ENCODE assay signal across 25 cellular contexts in genomic region chr6:148629910-148630470, GRCh38.
DNase-seq lines count a peak whose midpoint lies in the region; ATAC-seq and TF ChIP-seq lines count a peak whose summit lies in the region.
"Had no signal": no experiment of that assay in that cellular context is flagged by ENCODE, and none has a peak within 500 bp of the region (broad histone marks: within the 10 kb centered on the region; RNA-seq: fewer than 3 reads in every experiment).

No MANE protein-coding gene starts in this region.

- H3K27me3 ChIP-seq in GM23338 (ENCODE audit: insufficient read depth) (no peaks in the 10 kb centered on the region), mesenchymal stem cell (ENCODE audit: control insufficient read depth in 1 of 2, insufficient read depth in 1 of 2, low read length in 2 of 2) (no peaks in the 10 kb centered on the region), right lobe of liver (no peaks in the 10 kb centered on the region)
- H3K27me3 ChIP-seq: Peyer's patch, spleen, upper lobe of left lung had no signal

- no peak for TF ChIP-seq POLR2A in right lobe of liver (IDR thresholded peaks at IDR 0.05)

- no peak overlapping the region for H2BK5ac ChIP-seq in mesenchymal stem cell (ENCODE audit: low read depth, low read length, poor library complexity, severe bottlenecking)

- H3K79me1 ChIP-seq in mesenchymal stem cell (replicated peaks; ENCODE audit: low read length, poor library complexity, severe bottlenecking), result no peaks in the 10 kb centered on the region

- no peak for TF ChIP-seq CTCF in GM23338 (conservative IDR thresholded peaks at IDR 0.05; ENCODE audit: low read depth in 2 of 2)
- TF ChIP-seq CTCF in right lobe of liver (IDR thresholded peaks at IDR 0.05), result no peak

- 93% methylated on average over 2 of the region's 2 CpGs for WGBS in mesenchymal stem cell
- 38% methylated on average over 2 of the region's 2 CpGs for WGBS in right lobe of liver (ENCODE audit: insufficient coverage, low coverage, low lambda C conversion rate, missing lambda C conversion rate)

- no peaks in the 10 kb centered on the region for H4K20me1 ChIP-seq in GM23338 (replicated peaks; ENCODE audit: insufficient read depth)

- no peak overlapping the region for H2AK5ac ChIP-seq in mesenchymal stem cell (ENCODE audit: low read length, severe bottlenecking)

- intact Hi-C loops in right lobe of liver (cut with DNase I), result no loop called here

- no peak overlapping the region for H3K27ac ChIP-seq in GM23338 (ENCODE audit: low read depth)
- no peak overlapping the region for H3K27ac ChIP-seq in mesenchymal stem cell (ENCODE audit: low read length, poor library complexity, severe bottlenecking)
- no peak overlapping the region for H3K27ac ChIP-seq in right lobe of liver
- H3K27ac ChIP-seq: Peyer's patch, SJSA1, spleen, upper lobe of left lung had no signal

- ATAC-seq in GM23338 (no peak), right lobe of liver (no peak)
- peak; percentile 54 for ATAC-seq in activated T-helper 17 cell treated with anti-CD3 and anti-CD28 coated beads, Interleukin-2, amount 50 U/mL, for 72 hours (replicated peaks)
- ATAC-seq: esophagus mucosa, left colon had no signal

- peak overlapping the region; percentile 69 for H3K9ac ChIP-seq in mesenchymal stem cell (ENCODE audit: low read length)

- H3K18ac ChIP-seq in mesenchymal stem cell (ENCODE audit: low read depth in 1 of 2, low read length in 2 of 2), result no peak overlapping the region

- DNase-seq in AG20443 (ENCODE audit: low spot score) (peak; percentile 47), GM23338 (ENCODE audit: low spot score) (no peak), mesenchymal stem cell (no peak), SHP77 (lab: John Stamatoyannopoulos, UW) (no peak), NCI-H1694 (lab: John Stamatoyannopoulos, UW) (no peak), NCI-H2196 (lab: John Stamatoyannopoulos, UW; ENCODE audit: unreplicated experiment) (no peak), right lobe of liver (no peak)
- DNase-seq: activated CD4-positive, alpha-beta memory T cell treated with anti-CD3 and anti-CD28 coated beads, Interleukin-2, amount 10 ng/mL, durations not matched to agents 7 days and 5 days; activated naive CD4-positive, alpha-beta T cell treated with anti-CD3 and anti-CD28 coated beads, Interleukin-2, amount 10 ng/mL, durations not matched to agents 7 days and 5 days; activated T-cell treated with anti-CD3 and anti-CD28 coated beads, Interleukin-2, amount 50 U/mL, for 4 hours; AML-193; COR-L47; DND-41; effector CD8-positive, alpha-beta T cell; left colon; NCI-H1694 treated with DMSO at 0.1 percent for 48 hours; NCI-H226; Peyer's patch; spleen; stimulated activated CD4-positive, alpha-beta T cell treated with anti-CD3 and anti-CD28 coated beads, Interleukin-4, amount 100 ng/mL, for 24 hours; upper lobe of left lung had no signal

- H2BK120ac ChIP-seq in mesenchymal stem cell (ENCODE audit: low read depth, low read length), result no peak overlapping the region

- no peaks in the 10 kb centered on the region for H3K79me2 ChIP-seq in GM23338 (replicated peaks; ENCODE audit: insufficient read depth)

- peaks cover 24% of the 10 kb centered on the region for H3K4me1 Mint-ChIP-seq in GM23338
- peaks cover 8% of the 10 kb centered on the region for H3K4me1 Mint-ChIP-seq in activated T-helper 17 cell treated with anti-CD3 and anti-CD28 coated beads, Interleukin-2, amount 50 U/mL, for 72 hours
- H3K4me1 Mint-ChIP-seq: activated naive CD4-positive, alpha-beta T cell treated with anti-CD3 and anti-CD28 coated beads, Interleukin-2, amount 10 ng/mL, durations not matched to agents 7 days and 5 days had no signal

- no peak overlapping the region for H2BK12ac ChIP-seq in mesenchymal stem cell (ENCODE audit: low read length in 2 of 2)

- H3K4me3 Mint-ChIP-seq in GM23338, result no peak overlapping the region
- H3K4me3 Mint-ChIP-seq in activated T-helper 17 cell treated with anti-CD3 and anti-CD28 coated beads, Interleukin-2, amount 50 U/mL, for 72 hours, result peak overlapping the region; percentile 16
- H3K4me3 Mint-ChIP-seq: activated CD4-positive, alpha-beta memory T cell treated with anti-CD3 and anti-CD28 coated beads, Interleukin-2, amount 10 ng/mL, durations not matched to agents 7 days and 5 days; activated naive CD4-positive, alpha-beta T cell treated with anti-CD3 and anti-CD28 coated beads, Interleukin-2, amount 10 ng/mL, durations not matched to agents 7 days and 5 days; activated T-cell treated with anti-CD3 and anti-CD28 coated beads, Interleukin-2, amount 50 U/mL, for 4 hours; mesothelial cell of epicardium had no signal

- H3K36me3 ChIP-seq in GM23338 (ENCODE audit: insufficient read depth) (no peaks in the 10 kb centered on the region), mesenchymal stem cell (ENCODE audit: control insufficient read depth in 1 of 2, insufficient read depth in 2 of 2, low read depth in 1 of 2, low read length in 2 of 2) (no peaks in the 10 kb centered on the region), right lobe of liver (no peaks in the 10 kb centered on the region)
- H3K36me3 ChIP-seq: Peyer's patch, SJSA1, spleen, upper lobe of left lung had no signal

- H3K4me1 ChIP-seq in GM23338 (ENCODE audit: insufficient read depth) (peaks cover 27% of the 10 kb centered on the region), mesenchymal stem cell (ENCODE audit: control insufficient read depth, insufficient read depth, low read depth, low read length) (no peaks in the 10 kb centered on the region), right lobe of liver (no peaks in the 10 kb centered on the region)
- H3K4me1 ChIP-seq: Peyer's patch, SJSA1 had no signal

- H2BK15ac ChIP-seq in mesenchymal stem cell (ENCODE audit: low read depth, poor library complexity, severe bottlenecking), result no peak overlapping the region

- peak overlapping the region; percentile 53; the same call in 1 of the 2 replicates for H2AFZ ChIP-seq in GM23338
- H2AFZ ChIP-seq in mesenchymal stem cell (ENCODE audit: low read depth, low read length), result no peak overlapping the region

- no peaks in the 10 kb centered on the region; the same call in 2 of the 3 replicates for H3K36me3 Mint-ChIP-seq in GM23338 (ENCODE audit: low read depth)
- H3K36me3 Mint-ChIP-seq in activated T-helper 17 cell treated with anti-CD3 and anti-CD28 coated beads, Interleukin-2, amount 50 U/mL, for 72 hours (ENCODE audit: low read depth), result no peaks in the 10 kb centered on the region
- H3K36me3 Mint-ChIP-seq: activated naive CD4-positive, alpha-beta T cell treated with anti-CD3 and anti-CD28 coated beads, Interleukin-2, amount 10 ng/mL, durations not matched to agents 7 days and 5 days; mesothelial cell of epicardium had no signal

- no peak overlapping the region for H3K4ac ChIP-seq in mesenchymal stem cell (ENCODE audit: low read depth in 1 of 2, low read length in 2 of 2)

- no peak overlapping the region for H4K91ac ChIP-seq in mesenchymal stem cell (ENCODE audit: low read length)

- H3K9me3 ChIP-seq in mesenchymal stem cell (ENCODE audit: control insufficient read depth, low read length), result no peaks in the 10 kb centered on the region
- no peaks in the 10 kb centered on the region for H3K9me3 ChIP-seq in right lobe of liver
- H3K9me3 ChIP-seq: Peyer's patch, SJSA1, spleen, upper lobe of left lung had no signal

- peaks cover 1% of the 10 kb centered on the region for H3K27me3 Mint-ChIP-seq in GM23338 (ENCODE audit: insufficient read depth, low read depth, poor library complexity)
- H3K27me3 Mint-ChIP-seq in activated T-helper 17 cell treated with anti-CD3 and anti-CD28 coated beads, Interleukin-2, amount 50 U/mL, for 72 hours, result peaks cover 4% of the 10 kb centered on the region
- H3K27me3 Mint-ChIP-seq: activated CD4-positive, alpha-beta memory T cell treated with anti-CD3 and anti-CD28 coated beads, Interleukin-2, amount 10 ng/mL, durations not matched to agents 7 days and 5 days had no signal

- no peaks in the 10 kb centered on the region for H3F3A ChIP-seq in GM23338 (replicated peaks; ENCODE audit: low read depth)

- H3K4me3 ChIP-seq in GM23338 (no peak overlapping the region), mesenchymal stem cell (ENCODE audit: insufficient read depth in 1 of 2, low read depth in 1 of 2, low read length in 2 of 2) (peak overlapping the region in 1 of 2 experiments; percentile 55), right lobe of liver (no peak overlapping the region)
- H3K4me3 ChIP-seq: Peyer's patch, SJSA1, spleen, upper lobe of left lung had no signal

- H3K27ac Mint-ChIP-seq in GM23338, result no peak overlapping the region
- H3K27ac Mint-ChIP-seq in activated T-helper 17 cell treated with anti-CD3 and anti-CD28 coated beads, Interleukin-2, amount 50 U/mL, for 72 hours, result no peak overlapping the region
- H3K27ac Mint-ChIP-seq: activated CD4-positive, alpha-beta memory T cell treated with anti-CD3 and anti-CD28 coated beads, Interleukin-2, amount 10 ng/mL, durations not matched to agents 7 days and 5 days; activated naive CD4-positive, alpha-beta T cell treated with anti-CD3 and anti-CD28 coated beads, Interleukin-2, amount 10 ng/mL, durations not matched to agents 7 days and 5 days; mesothelial cell of epicardium had no signal

- H3K23ac ChIP-seq in mesenchymal stem cell (ENCODE audit: low read length in 2 of 2), result no peak overlapping the region

- H3K9me3 Mint-ChIP-seq in GM23338, result no peaks in the 10 kb centered on the region
- H3K9me3 Mint-ChIP-seq in activated T-helper 17 cell treated with anti-CD3 and anti-CD28 coated beads, Interleukin-2, amount 50 U/mL, for 72 hours, result no peaks in the 10 kb centered on the region
- H3K9me3 Mint-ChIP-seq: activated CD4-positive, alpha-beta memory T cell treated with anti-CD3 and anti-CD28 coated beads, Interleukin-2, amount 10 ng/mL, durations not matched to agents 7 days and 5 days; activated naive CD4-positive, alpha-beta T cell treated with anti-CD3 and anti-CD28 coated beads, Interleukin-2, amount 10 ng/mL, durations not matched to agents 7 days and 5 days; activated T-cell treated with anti-CD3 and anti-CD28 coated beads, Interleukin-2, amount 50 U/mL, for 4 hours; mesothelial cell of epicardium had no signal

- H3K4me2 ChIP-seq in GM23338 (peak overlapping the region; percentile 44; the same call in 1 of the 2 replicates), mesenchymal stem cell (ENCODE audit: low read length, poor library complexity, severe bottlenecking) (no peak overlapping the region)

- H4K8ac ChIP-seq in mesenchymal stem cell (ENCODE audit: low read length), result no peak overlapping the region

- H3K9me2 ChIP-seq in GM23338 (ENCODE audit: insufficient read depth), result no peaks in the 10 kb centered on the region

- H3K14ac ChIP-seq in mesenchymal stem cell (ENCODE audit: low read length in 2 of 2), result no peak overlapping the region

TF ChIP-seq in GM23338, 12 proteins besides CTCF, POLR2A, EP300 and RAD21 (continues in another document):
- TF ChIP-seq NANOG (IDR thresholded peaks at IDR 0.05; ENCODE audit: borderline replicate concordance) (no peak), EZH2phosphoT487 (IDR thresholded peaks at IDR 0.05; ENCODE audit: unreplicated experiment) (no peak)
